3 cellular contexts compared by ENCODE assay signal in genomic region chr2:166074011-166074410, GRCh38. TPM values are rescaled to one million over a fixed set of nuclear protein-coding genes. Genes with fewer than 3 reads are reported as not detected.
"Had no signal": no experiment of that assay in that cellular context is flagged by ENCODE, and none has a peak within 500 bp of the region (broad histone marks: within the 10 kb centered on the region; RNA-seq: fewer than 3 reads in every experiment).

No MANE protein-coding gene starts in this region.

- ATAC-seq: GM12878 had no signal

- DNase-seq: GDM1, GF-D8 had no signal

- H3K4me3 ChIP-seq: GM12878 had no signal

RNA-seq across cellular contexts. Expression of gene SCN1A, which starts 53.8 kb away (rescaled TPM):
- total RNA-seq: GM12878 had no signal
- polyA plus RNA-seq: GM12878 had no signal
